Comparison of ENCODE assay signal across 1 cellular context in genomic region chr6:159117031-159117430, GRCh38.
TF ChIP-seq lines count a peak whose summit lies in the region.

No MANE protein-coding gene starts in this region.

TF ChIP-seq in GM12878, 131 proteins besides CTCF, POLR2A, EP300 and RAD21 (continued from another document):
- no peak for TF ChIP-seq REST (IDR thresholded peaks at IDR 0.05; ENCODE audit: low read depth, low read length)
- no peak for TF ChIP-seq IRF5 (IDR thresholded peaks at IDR 0.05; ENCODE audit: borderline replicate concordance)
